Comparison of ENCODE assay signal across 1 cellular context in genomic region chr13:46796515-46797467, GRCh38.
TF ChIP-seq lines count a peak whose summit lies in the region.

ESD (minus strand) TSS chr13:46797161; CDS start chr13:46791413, 5,748 bp downstream.

TF ChIP-seq in SK-N-SH, 30 proteins besides CTCF, POLR2A, EP300 and RAD21 (continued from another document):
- TF ChIP-seq REST (IDR thresholded peaks at IDR 0.05; ENCODE audit: low read depth, low read length) (0 out of 2 replicates have a peak, but pooled peaks have one; percentile 11), USF1 (IDR thresholded peaks at IDR 0.05; ENCODE audit: borderline replicate concordance, low read depth) (peak; percentile 69; the same call in 1 of the 2 replicates), MAX (IDR thresholded peaks at IDR 0.05; ENCODE audit: low read depth) (peak; percentile 93), POLR2AphosphoS5 (IDR thresholded peaks at IDR 0.05; ENCODE audit: low read depth, low read length) (peak; percentile 87), TEAD4 (IDR thresholded peaks at IDR 0.05; ENCODE audit: borderline replicate concordance, insufficient read depth) (no peak), CHD2 (IDR thresholded peaks at IDR 0.05; ENCODE audit: low read length, partially characterized antibody) (peak; percentile 68), TAF1 (IDR thresholded peaks at IDR 0.05; ENCODE audit: borderline replicate concordance, low read depth, low read length) (peak; percentile 71)
